Comparison of ENCODE assay signal across 1 cellular context in the genomic region with DNA sequence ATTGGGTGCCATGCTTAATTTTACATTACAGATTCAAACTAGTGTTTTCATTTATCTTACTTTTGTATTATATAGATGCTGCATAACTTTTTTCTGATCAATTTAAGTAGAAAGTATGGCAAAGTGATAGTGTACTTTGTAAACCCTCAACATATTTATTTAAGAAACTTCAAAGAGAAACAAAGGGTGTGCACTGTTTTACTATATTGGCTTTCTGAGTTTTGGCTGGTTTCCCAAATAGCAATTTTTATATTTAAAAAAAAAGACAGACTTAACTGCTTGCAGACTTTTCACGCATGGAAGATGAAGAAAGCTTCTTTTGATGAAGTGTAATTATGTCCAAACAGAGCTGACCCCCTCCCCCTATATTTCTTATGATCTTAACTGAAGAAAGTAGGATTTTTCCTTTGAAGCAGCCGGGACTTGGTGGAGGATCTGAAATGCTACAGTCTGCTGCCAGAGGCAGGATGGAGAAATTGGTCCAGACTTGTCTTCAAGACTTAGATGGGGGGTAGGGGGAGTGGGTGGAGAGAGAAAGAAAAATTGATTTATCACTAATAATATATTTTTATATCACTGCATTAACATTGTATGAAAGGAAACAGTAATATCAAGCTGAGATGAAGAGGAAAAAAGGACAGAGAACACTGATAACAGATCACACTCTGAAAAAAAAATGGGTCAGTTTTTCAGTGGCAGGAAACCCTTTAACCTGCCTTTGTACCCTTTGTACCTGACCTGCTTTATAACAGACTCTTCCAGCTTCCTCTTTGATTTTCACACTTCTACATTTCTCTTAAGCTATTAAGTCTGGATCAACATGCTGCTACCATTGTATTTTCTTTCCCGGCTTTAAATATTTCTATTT.
TF ChIP-seq lines count a peak whose summit lies in the region.

No MANE protein-coding gene starts in this region.

TF ChIP-seq in endothelial cell of umbilical vein, 7 proteins besides CTCF, POLR2A, EP300 and RAD21:
- TF ChIP-seq JUN (IDR thresholded peaks at IDR 0.05; ENCODE audit: borderline replicate concordance, insufficient read depth, insufficient read length, low read depth) (no peak), MYC (IDR thresholded peaks at IDR 0.05; ENCODE audit: low read depth, low read length) (no peak), MAX (IDR thresholded peaks at IDR 0.05; ENCODE audit: insufficient read depth, insufficient read length) (no peak), FOS (IDR thresholded peaks at IDR 0.05; ENCODE audit: borderline replicate concordance, insufficient read depth, low read length) (no peak), POLR2AphosphoS5 (IDR thresholded peaks at IDR 0.05; ENCODE audit: insufficient read depth, low read depth, low read length) (no peak), EZH2 (IDR thresholded peaks at IDR 0.05; ENCODE audit: borderline replicate concordance, low read depth, low read length, severe bottlenecking) (no peak), GATA2 (IDR thresholded peaks at IDR 0.05; ENCODE audit: insufficient read depth, insufficient read length, low read depth, low read length) (no peak)
